Comparison of ENCODE assay signal across 24 cellular contexts in genomic region chr3:84600703-84601225, GRCh38.
DNase-seq lines count a peak whose midpoint lies in the region; ATAC-seq and TF ChIP-seq lines count a peak whose summit lies in the region.
"Had no signal": no experiment of that assay in that cellular context is flagged by ENCODE, and none has a peak within 500 bp of the region (broad histone marks: within the 10 kb centered on the region; RNA-seq: fewer than 3 reads in every experiment).

No MANE protein-coding gene starts in this region.

- H3K9ac ChIP-seq in skeletal muscle satellite cell (ENCODE audit: low read depth, low read length), result no peak overlapping the region

- no peak for TF ChIP-seq CTCF in choroid plexus epithelial cell (conservative IDR thresholded peaks at IDR 0.05; ENCODE audit: low read depth, low read length)

- no peaks in the 10 kb centered on the region for H3K9me3 ChIP-seq in skeletal muscle satellite cell (replicated peaks; ENCODE audit: low read length)
- H3K9me3 ChIP-seq: right atrium auricular region, spleen, testis had no signal

- peaks cover 16% of the 10 kb centered on the region for H3K4me1 ChIP-seq in skeletal muscle satellite cell (ENCODE audit: control insufficient read depth, insufficient read depth, low read length)
- H3K4me1 ChIP-seq: right atrium auricular region, spleen, testis had no signal

- DNase-seq in NCI-H748 (lab: John Stamatoyannopoulos, UW; ENCODE audit: unreplicated experiment) (peak; percentile 72), NCI-H748 treated with DMSO at 0.1 percent for 48 hours (lab: John Stamatoyannopoulos, UW) (no peak), NCI-H460 (ENCODE audit: extremely low read depth, low read depth) (peak; percentile 18), choroid plexus epithelial cell (ENCODE audit: low read depth) (peak; percentile 8), DMS153 treated with DMSO at 0.1 percent for 48 hours (lab: John Stamatoyannopoulos, UW; ENCODE audit: unreplicated experiment) (no peak), ecto neural progenitor cell (ENCODE audit: low spot score) (no peak)
- DNase-seq: activated CD4-positive, alpha-beta T cell treated with anti-CD3 and anti-CD28 coated beads, Interleukin-2, amount 50 U/mL, for 4 hours; activated CD8-positive, alpha-beta memory T cell treated with anti-CD3 and anti-CD28 coated beads, Interleukin-2, amount 10 ng/mL, durations not matched to agents 7 days and 5 days; activated gamma-delta T cell; activated naive CD8-positive, alpha-beta T cell treated with anti-CD3 and anti-CD28 coated beads for 36 hours; activated T-cell treated with anti-CD3 and anti-CD28 coated beads, Interleukin-2, amount 50 U/mL, for 4 hours; effector CD8-positive, alpha-beta T cell; immature natural killer cell; left colon; mammary epithelial cell; NCI-H82; posterior cingulate gyrus; spleen; stimulated activated CD4-positive, alpha-beta T cell treated with anti-CD3 and anti-CD28 coated beads, Interleukin-2, amount 100 ng/mL, for 24 hours; testis had no signal

- H3K4me2 ChIP-seq in skeletal muscle satellite cell (ENCODE audit: low read length), result peak overlapping the region; percentile 61

- no peaks in the 10 kb centered on the region for H3K27me3 ChIP-seq in skeletal muscle satellite cell (ENCODE audit: control insufficient read depth, insufficient read depth, low read length)
- H3K27me3 ChIP-seq: right atrium auricular region, spleen, testis had no signal

- no peak for ATAC-seq in GM21825 (IDR thresholded peaks at IDR 0.05; ENCODE audit: unreplicated experiment)
- ATAC-seq: activated CD8-positive, alpha-beta memory T cell treated with anti-CD3 and anti-CD28 coated beads, Interleukin-2, amount 10 ng/mL, durations not matched to agents 7 days and 5 days; activated T-cell treated with anti-CD3 and anti-CD28 coated beads, Interleukin-2, amount 50 U/mL, for 4 hours; left colon had no signal

- no peaks in the 10 kb centered on the region for H3K36me3 ChIP-seq in skeletal muscle satellite cell (ENCODE audit: insufficient read depth, low read length)
- H3K36me3 ChIP-seq: right atrium auricular region, spleen had no signal

- H3K4me3 ChIP-seq in choroid plexus epithelial cell (ENCODE audit: low read depth, low read length), result no peak overlapping the region
- H3K4me3 ChIP-seq in skeletal muscle satellite cell (ENCODE audit: low read length), result peak overlapping the region; percentile 35
- H3K4me3 ChIP-seq: right atrium auricular region, SK-N-MC, spleen, testis had no signal

Comparison
In these comparisons a context has a peak if more than half of its experiments do, and no peak if none do; other contexts are left out.
1. DNase-seq: peak in NCI-H748 (single experiment), NCI-H460 (single experiment) and choroid plexus epithelial cell (single experiment); none in NCI-H748 treated with DMSO at 0.1 percent for 48 hours (single experiment), DMS153 treated with DMSO at 0.1 percent for 48 hours (single experiment) and ecto neural progenitor cell (single experiment).